Comparison of ENCODE assay signal across 18 cellular contexts in the genomic region with DNA sequence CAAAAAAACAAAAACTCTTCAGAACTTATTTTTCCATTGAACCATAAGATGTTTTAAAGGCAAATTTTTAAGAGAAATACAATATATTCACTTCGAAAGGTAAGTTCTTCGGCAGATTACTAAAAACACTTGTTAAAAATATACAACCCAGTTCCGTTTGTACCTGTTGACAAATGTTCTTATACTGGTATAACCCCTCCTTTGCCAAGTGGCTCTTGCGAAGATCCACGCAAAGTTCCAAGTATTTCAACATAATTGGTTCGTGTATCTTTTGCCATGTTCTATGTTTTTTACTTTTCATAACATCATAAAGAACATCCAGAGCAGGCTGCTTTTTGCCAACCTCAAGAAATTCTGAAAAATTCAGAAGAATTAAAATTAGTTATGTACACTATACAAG. TPM values are rescaled to one million over a fixed set of nuclear protein-coding genes. Genes with fewer than 3 reads are reported as not detected.
DNase-seq lines count a peak whose midpoint lies in the region; ATAC-seq, FAIRE-seq and TF ChIP-seq lines count a peak whose summit lies in the region.
"Had no signal": no experiment of that assay in that cellular context is flagged by ENCODE, and none has a peak within 500 bp of the region (broad histone marks: within the 10 kb centered on the region; RNA-seq: fewer than 3 reads in every experiment).

No MANE protein-coding gene starts in this region.

- TF ChIP-seq EP300 in K562 (IDR thresholded peaks at IDR 0.05; ENCODE audit: low read length): no peak

- TF ChIP-seq CTCF in NB4 (IDR thresholded peaks at IDR 0.05; ENCODE audit: low read depth, low read length): no peak
- TF ChIP-seq CTCF in K562 (IDR thresholded peaks at IDR 0.05 in 2 of 3, conservative IDR thresholded peaks at IDR 0.05 in 1 of 3; ENCODE audit: insufficient read depth in 2 of 3, low read depth in 1 of 3, low read length in 3 of 3): no peak
- TF ChIP-seq CTCF in natural killer cell (IDR thresholded peaks at IDR 0.05): no peak

- no peak for TF ChIP-seq RAD21 in K562 (CRISPR knock-in tag; conservative IDR thresholded peaks at IDR 0.05 in 1 of 2, IDR thresholded peaks at IDR 0.05 in 1 of 2)

- ATAC-seq in K562 (no peak), natural killer cell (no peak)
- ATAC-seq: left cardiac atrium, mucosa of descending colon had no signal

- H3K4me3 ChIP-seq in CD8-positive, alpha-beta memory T cell (ENCODE audit: low read length): no peak overlapping the region
- H3K4me3 ChIP-seq in NB4 (ENCODE audit: low read depth, low read length) (peak overlapping the region; percentile 4), K562 (no peak overlapping the region)
- H3K4me3 ChIP-seq: adrenal gland, dorsolateral prefrontal cortex, mucosa of descending colon had no signal

- CTCF ChIA-PET in CD8-positive, alpha-beta memory T cell (lab: Charles Lee): interaction anchor here (1.5 kb wide), 1 partner anchor 31 kb away, joined by 4 read pairs; the partner anchor contains the start of gene DENND10
- CTCF ChIA-PET in K562 (lab: Yijun Ruan, JAX; ENCODE audit: low intra/inter-chr PET ratio): no interaction called here
- CTCF ChIA-PET in HEK293T (lab: Yijun Ruan, JAX): interaction anchor here (0.5 kb wide), 1 partner anchor 33 kb away, joined by 3 read pairs; no protein-coding TSS in a partner anchor

- no peak overlapping the region for H3K9ac ChIP-seq in K562 (ENCODE audit: insufficient read depth in 1 of 2, low read depth in 2 of 2, low read length in 2 of 2)

- peaks cover 45% of the 10 kb centered on the region for H3K4me1 ChIP-seq in CD8-positive, alpha-beta memory T cell (ENCODE audit: insufficient read depth, low read length)
- peaks cover 3 to 9% of the 10 kb centered on the region in 2 experiments; a peak in 3 of 5 replicates for H3K4me1 ChIP-seq in K562 (replicated peaks in 1 of 2; ENCODE audit: control insufficient read depth in 2 of 2, insufficient read depth in 2 of 2, low read length in 2 of 2)

- 91% methylated on average over 6 of the region's 6 CpGs for WGBS in K562 (ENCODE audit: insufficient coverage, low coverage, missing lambda C conversion rate)

- no peak overlapping the region for H3K27ac ChIP-seq in CD8-positive, alpha-beta memory T cell (ENCODE audit: low read depth, low read length)
- no peak overlapping the region for H3K27ac ChIP-seq in K562 (ENCODE audit: extremely low read depth, low read depth, low read length)
- H3K27ac ChIP-seq: adrenal gland, dorsolateral prefrontal cortex had no signal

- H3K27me3 Mint-ChIP-seq in CD8-positive, alpha-beta memory T cell: no peaks in the 10 kb centered on the region
- no peaks in the 10 kb centered on the region for H3K27me3 Mint-ChIP-seq in natural killer cell (ENCODE audit: low read depth in 2 of 2)
- H3K27me3 Mint-ChIP-seq: activated CD4-positive, alpha-beta T cell treated with anti-CD3 and anti-CD28 coated beads, Interleukin-2, amount 10 ng/mL, durations not matched to agents 24 days and 14 days had no signal

- H3K27ac Mint-ChIP-seq in CD8-positive, alpha-beta memory T cell: peak overlapping the region in 6 of 8 donors; percentile 20 to 86 (median 76)
- peak overlapping the region; percentile 69 to 88 for H3K27ac Mint-ChIP-seq in natural killer cell

- in situ Hi-C loops in K562 (cut with MboI): no loop called here

- H2AFZ ChIP-seq in K562 (ENCODE audit: low read depth, low read length): no peak overlapping the region

- no peak for FAIRE-seq in K562 (lab: Jason Lieb, UNC)
- FAIRE-seq: bronchial epithelial cell had no signal

- intact Hi-C loops in K562 (cut with micrococcal nuclease) (no loop called here), natural killer cell (cut with micrococcal nuclease) (no loop called here)

- peaks cover 94% of the 10 kb centered on the region for H3K79me2 ChIP-seq in K562 (ENCODE audit: control insufficient read depth, insufficient read depth, low read length)

- no peaks in the 10 kb centered on the region for H3K9me3 Mint-ChIP-seq in CD8-positive, alpha-beta memory T cell
- no peaks in the 10 kb centered on the region for H3K9me3 Mint-ChIP-seq in natural killer cell
- H3K9me3 Mint-ChIP-seq: activated CD4-positive, alpha-beta T cell treated with anti-CD3 and anti-CD28 coated beads, Interleukin-2, amount 10 ng/mL, durations not matched to agents 24 days and 14 days had no signal

- peaks cover 4 to 62% (median 26%) of the 10 kb centered on the region in 3 donors for H3K36me3 Mint-ChIP-seq in CD8-positive, alpha-beta memory T cell
- H3K36me3 Mint-ChIP-seq in natural killer cell: peaks cover 12% of the 10 kb centered on the region

- no peak for DNase-seq in CD8-positive, alpha-beta memory T cell
- no peak for DNase-seq in NB4 (ENCODE audit: low read depth)
- DNase-seq in K562 (ENCODE audit: extremely low read depth in 1 of 4, low spot score in 3 of 4): no peak
- no peak for DNase-seq in natural killer cell
- DNase-seq in AML-193 (lab: John Stamatoyannopoulos, UW): no peak
- DNase-seq in RPMI8226: no peak
- DNase-seq in HEK293T (ENCODE audit: extremely low spot score): no peak
- DNase-seq: activated CD4-positive, alpha-beta T cell treated with anti-CD3 and anti-CD28 coated beads, Interleukin-2, amount 10 ng/mL, durations not matched to agents 24 days and 14 days; adrenal gland; dorsolateral prefrontal cortex; EL; GOT3; left cardiac atrium; mucosa of descending colon; NCI-H1092 treated with DMSO at 0.1 percent for 48 hours; NCI-H510A; stimulated activated CD4-positive, alpha-beta T cell treated with anti-CD3 and anti-CD28 coated beads, Interleukin-12 subunit alpha, Interleukin-12 subunit beta, amount 100 ng/mL, for 4 hours had no signal

- H4K20me1 ChIP-seq in K562 (replicated peaks; ENCODE audit: control insufficient read depth, insufficient read depth, low read length): peaks cover 17% of the 10 kb centered on the region

- H3K4me2 ChIP-seq in K562 (ENCODE audit: insufficient read depth, low read length): no peak overlapping the region

- TSS peak; percentile 12 for BruUV-seq in K562 (replicated peaks; lab: Mats Ljungman, UMichigan)

- no peaks in the 10 kb centered on the region for H3K9me3 ChIP-seq in CD8-positive, alpha-beta memory T cell (ENCODE audit: low read length)
- no peaks in the 10 kb centered on the region for H3K9me3 ChIP-seq in K562 (replicated peaks; ENCODE audit: control insufficient read depth, insufficient read depth, low read depth, low read length)
- H3K9me3 ChIP-seq: adrenal gland, mucosa of descending colon had no signal

- H3K27me3 ChIP-seq in CD8-positive, alpha-beta memory T cell (ENCODE audit: insufficient read depth, low read length, poor library complexity, severe bottlenecking): no peaks in the 10 kb centered on the region
- no peaks in the 10 kb centered on the region for H3K27me3 ChIP-seq in K562 (ENCODE audit: control insufficient read depth in 2 of 2, insufficient read depth in 2 of 2, low read length in 2 of 2)
- H3K27me3 ChIP-seq: adrenal gland, dorsolateral prefrontal cortex had no signal

- H3K9me1 ChIP-seq in K562 (ENCODE audit: control insufficient read depth, insufficient read depth, low read length): no peaks in the 10 kb centered on the region

- H3K36me3 ChIP-seq in CD8-positive, alpha-beta memory T cell (ENCODE audit: insufficient read depth, low read length): peaks cover 23% of the 10 kb centered on the region
- H3K36me3 ChIP-seq in K562 (ENCODE audit: control insufficient read depth, insufficient read depth, low read length): peaks cover 73% of the 10 kb centered on the region

- POLR2A ChIA-PET in CD8-positive, alpha-beta memory T cell (lab: Charles Lee): interaction anchor here (0.5 kb wide), 1 partner anchor 46 kb away, joined by 5 read pairs; no protein-coding TSS in a partner anchor
- POLR2A ChIA-PET in K562 (lab: Yijun Ruan, JAX): no interaction called here
- POLR2A ChIA-PET in HEK293T (lab: Yijun Ruan, JAX): no interaction called here

- peak overlapping the region in 5 of 7 donors; percentile 15 to 55 (median 41) for H3K4me3 Mint-ChIP-seq in CD8-positive, alpha-beta memory T cell
- H3K4me3 Mint-ChIP-seq in natural killer cell: peak overlapping the region; percentile 15

- peaks cover 47 to 75% (median 69%) of the 10 kb centered on the region in 3 donors for H3K4me1 Mint-ChIP-seq in CD8-positive, alpha-beta memory T cell
- peaks cover 35 to 36% of the 10 kb centered on the region in 2 donors for H3K4me1 Mint-ChIP-seq in natural killer cell

- no peak for TF ChIP-seq POLR2A in NB4 (IDR thresholded peaks at IDR 0.05; ENCODE audit: extremely low read depth, insufficient read length)
- TF ChIP-seq POLR2A in K562 (conservative IDR thresholded peaks at IDR 0.05): no peak

RNA-seq across cellular contexts. Expression of gene EIF3A, which starts 7.0 kb away (rescaled TPM):
- 100 to 1,000 TPM; 181 to 195 TPM for total RNA-seq in CD8-positive, alpha-beta memory T cell
- 75.3 TPM for polyA plus RNA-seq in CD8-positive, alpha-beta memory T cell
- total RNA-seq in K562 (2011; cell fraction: chromatin; rRNA removed; ENCODE audit: low replicate concordance): 60.9 and 137 TPM in 2 replicates
- 28.9 and 33.7 TPM in 2 replicates for total RNA-seq in K562 (2011; cell fraction: nucleolus; rRNA removed)
- total RNA-seq in K562 (2011; cell fraction: nucleoplasm; rRNA removed): 42.9 and 46.2 TPM in 2 replicates
- total RNA-seq in K562 (2014; rRNA removed) (89.1 and 89.2 TPM in 2 replicates), K562 (2014; rRNA removed; fragmentation: Illumina TruSeq; extraction: Trizol) (124 and 145 TPM in 2 replicates), K562 (2015; rRNA removed; fragmentation: Illumina TruSeq; extraction: Trizol) (145 and 156 TPM in 2 replicates), K562 (2021) (93.0 and 124 TPM in 2 replicates), natural killer cell (100 to 1,000 TPM; 102 to 115 (median 110) TPM)
- polyA plus RNA-seq in K562 (2011; rRNA removed) (34.8 and 42.8 TPM in 2 replicates), K562 (2014; fragmentation: Illumina TruSeq; extraction: Trizol) (143 and 163 TPM in 2 replicates), K562 (2014; fragmentation: Nextera tagmentation; extraction: Ambion mirVana) (10 to 100 TPM; 19.6 to 35.1 TPM), K562 (2014; rRNA removed) (86.2 and 102 TPM in 2 replicates)
- 16.8 and 31.9 TPM in 2 replicates for polyA plus RNA-seq in K562 (2011; cell fraction: cytosol; rRNA removed)
- polyA plus RNA-seq in K562 (2011; cell fraction: nucleus; rRNA removed): 26.0 and 29.5 TPM in 2 replicates
- 89.1 and 101 TPM in 2 replicates for polyA plus RNA-seq in K562 (2012)
- 88.8 and 109 TPM in 2 replicates for polyA minus RNA-seq in K562 (2011; rRNA and poly(A)+ RNA removed)
- polyA minus RNA-seq in K562 (2011; cell fraction: cytosol; rRNA and poly(A)+ RNA removed): 63.1 and 67.0 TPM in 2 replicates
- 31.5 and 63.6 TPM in 2 replicates for polyA minus RNA-seq in K562 (2011; cell fraction: nucleus; rRNA and poly(A)+ RNA removed)

RNA-seq across cellular contexts. Expression of gene DENND10, which starts 30.3 kb away (rescaled TPM):
- total RNA-seq in CD8-positive, alpha-beta memory T cell: 10 to 100 TPM; 23.8 to 24.8 TPM
- polyA plus RNA-seq in CD8-positive, alpha-beta memory T cell: 51.0 TPM
- 23.7 and 25.5 TPM in 2 replicates for total RNA-seq in K562 (2011; cell fraction: chromatin; rRNA removed; ENCODE audit: low replicate concordance)
- total RNA-seq in K562 (2011; cell fraction: nucleolus; rRNA removed): 14.5 and 16.5 TPM in 2 replicates
- total RNA-seq in K562 (2011; cell fraction: nucleoplasm; rRNA removed): 17.3 and 28.2 TPM in 2 replicates
- 12.9 TPM in 2 replicates for total RNA-seq in K562 (2014; rRNA removed)
- 12.3 and 13.7 TPM in 2 replicates for total RNA-seq in K562 (2014; rRNA removed; fragmentation: Illumina TruSeq; extraction: Trizol)
- 11.2 and 11.9 TPM in 2 replicates for total RNA-seq in K562 (2015; rRNA removed; fragmentation: Illumina TruSeq; extraction: Trizol)
- total RNA-seq in K562 (2021): 10.4 and 12.2 TPM in 2 replicates
- 18.3 and 19.0 TPM in 2 replicates for polyA plus RNA-seq in K562 (2011; rRNA removed)
- polyA plus RNA-seq in K562 (2011; cell fraction: cytosol; rRNA removed): 10.5 and 12.3 TPM in 2 replicates
- 11.3 and 12.6 TPM in 2 replicates for polyA plus RNA-seq in K562 (2011; cell fraction: nucleus; rRNA removed)
- 11.0 and 17.5 TPM in 2 replicates for polyA plus RNA-seq in K562 (2012)
- polyA plus RNA-seq in K562 (2014; fragmentation: Illumina TruSeq; extraction: Trizol): 11.7 and 12.5 TPM in 2 replicates
- 10 to 100 TPM; 15.5 to 20.0 TPM for polyA plus RNA-seq in K562 (2014; fragmentation: Nextera tagmentation; extraction: Ambion mirVana)
- polyA plus RNA-seq in K562 (2014; rRNA removed): 9.4 and 10.5 TPM in 2 replicates
- 15.9 and 18.0 TPM in 2 replicates for polyA minus RNA-seq in K562 (2011; rRNA and poly(A)+ RNA removed)
- polyA minus RNA-seq in K562 (2011; cell fraction: cytosol; rRNA and poly(A)+ RNA removed): 5.0 and 9.3 TPM in 2 replicates
- 5.1 and 9.4 TPM in 2 replicates for polyA minus RNA-seq in K562 (2011; cell fraction: nucleus; rRNA and poly(A)+ RNA removed)
- total RNA-seq in natural killer cell: 10 to 100 TPM; 24.0 to 42.4 (median 33.9) TPM

RNA-seq across cellular contexts. Expression of gene NANOS1, which starts 44.1 kb away (rescaled TPM):
- under 1 TPM; 0.22 to 0.61 TPM for total RNA-seq in CD8-positive, alpha-beta memory T cell
- 0.07 TPM for polyA plus RNA-seq in CD8-positive, alpha-beta memory T cell
- 0.51 and 0.60 TPM in 2 replicates for total RNA-seq in K562 (2011; cell fraction: chromatin; rRNA removed; ENCODE audit: low replicate concordance)
- total RNA-seq in K562 (2011; cell fraction: nucleolus; rRNA removed): 0.66 and 1.2 TPM in 2 replicates
- 0.81 and 1.3 TPM in 2 replicates for total RNA-seq in K562 (2011; cell fraction: nucleoplasm; rRNA removed)
- total RNA-seq in K562 (2014; rRNA removed) (0.77 and 0.98 TPM in 2 replicates), K562 (2014; rRNA removed; fragmentation: Illumina TruSeq; extraction: Trizol) (0.95 and 1.1 TPM in 2 replicates), K562 (2015; rRNA removed; fragmentation: Illumina TruSeq; extraction: Trizol) (0.33 and 0.34 TPM in 2 replicates), K562 (2021) (0.89 and 1.2 TPM in 2 replicates), natural killer cell (under 1 TPM in 1 of 3 donors, not detected in 2; 0.09 TPM)
- polyA plus RNA-seq in K562 (2011; rRNA removed) (0.79 and 1.6 TPM in 2 replicates), K562 (2014; fragmentation: Illumina TruSeq; extraction: Trizol) (0.58 TPM in 2 replicates), K562 (2014; fragmentation: Nextera tagmentation; extraction: Ambion mirVana) (under 1 TPM in 1 of 2 experiments, not detected in 1; 0.14 TPM), K562 (2014; rRNA removed) (0.94 and 0.97 TPM in 2 replicates)
- 0.58 and 1.2 TPM in 2 replicates for polyA plus RNA-seq in K562 (2011; cell fraction: cytosol; rRNA removed)
- 0.46 and 0.77 TPM in 2 replicates for polyA plus RNA-seq in K562 (2011; cell fraction: nucleus; rRNA removed)
- polyA plus RNA-seq in K562 (2012): 0.46 and 0.48 TPM in 2 replicates
- 0.39 and 0.77 TPM in 2 replicates for polyA minus RNA-seq in K562 (2011; rRNA and poly(A)+ RNA removed)
- 0.46 TPM in 1 of 2 replicates, not detected in the other for polyA minus RNA-seq in K562 (2011; cell fraction: cytosol; rRNA and poly(A)+ RNA removed)
- polyA minus RNA-seq in K562 (2011; cell fraction: nucleus; rRNA and poly(A)+ RNA removed): 1.1 and 1.8 TPM in 2 replicates
